In genomic region chr17:78597923-78598545, GRCh38 we compare ENCODE assay signal across 1 cellular context.
TF ChIP-seq lines count a peak whose summit lies in the region.

No MANE protein-coding gene starts in this region.

TF ChIP-seq in K562, 482 proteins besides CTCF, POLR2A, EP300 and RAD21 (continued from another document and continues in another):
- TF ChIP-seq CBX1 (IDR thresholded peaks at IDR 0.05; ENCODE audit: low read depth) (no peak), CEBPG (CRISPR knock-in tag; IDR thresholded peaks at IDR 0.05) (no peak), CEBPG (tag; conservative IDR thresholded peaks at IDR 0.05 in 1 of 2, IDR thresholded peaks at IDR 0.05 in 1 of 2) (no peak), DPF2 (IDR thresholded peaks at IDR 0.05) (no peak), ZNF280B (CRISPR knock-in tag; IDR thresholded peaks at IDR 0.05) (no peak), ZNF280A (IDR thresholded peaks at IDR 0.05; ENCODE audit: low read depth, partially characterized antibody) (no peak), ZNF239 (CRISPR knock-in tag; IDR thresholded peaks at IDR 0.05) (peak; percentile 66), ZNF395 (CRISPR knock-in tag; IDR thresholded peaks at IDR 0.05) (peak; percentile 93), TAF7 (tag; IDR thresholded peaks at IDR 0.05) (0 out of 2 replicates have a peak, but pooled peaks have one; percentile 30), ATF1 (CRISPR knock-in tag; IDR thresholded peaks at IDR 0.05) (no peak), ATF1 (tag; IDR thresholded peaks at IDR 0.05) (peak; percentile 29; the same call in 1 of the 2 replicates), ARID4B (CRISPR knock-in tag; IDR thresholded peaks at IDR 0.05) (no peak), ESRRB (CRISPR knock-in tag; IDR thresholded peaks at IDR 0.05; ENCODE audit: borderline replicate concordance) (no peak), RFX1 (IDR thresholded peaks at IDR 0.05) (no peak), ELF4 (CRISPR knock-in tag; IDR thresholded peaks at IDR 0.05) (no peak), TOE1 (IDR thresholded peaks at IDR 0.05; ENCODE audit: borderline replicate concordance) (peak; percentile 54; the same call in 1 of the 2 replicates), TOE1 (CRISPR knock-in tag; IDR thresholded peaks at IDR 0.05; ENCODE audit: borderline replicate concordance, low read depth) (no peak), ZNF830 (CRISPR knock-in tag; IDR thresholded peaks at IDR 0.05) (no peak), ZKSCAN8 (CRISPR knock-in tag; IDR thresholded peaks at IDR 0.05) (0 out of 2 replicates have a peak, but pooled peaks have one; percentile 49), DMBX1 (CRISPR knock-in tag; IDR thresholded peaks at IDR 0.05; ENCODE audit: borderline replicate concordance) (peak; percentile 90; the same call in 1 of the 2 replicates), NR2C1 (IDR thresholded peaks at IDR 0.05) (no peak), NR2C1 (tag; IDR thresholded peaks at IDR 0.05) (peak; percentile 78), TEAD1 (CRISPR knock-in tag; IDR thresholded peaks at IDR 0.05) (0 out of 4 replicates have a peak, but pooled peaks of 1 of the 2 experiments have one; percentile 51), KHSRP (IDR thresholded peaks at IDR 0.05) (no peak), L3MBTL2 (IDR thresholded peaks at IDR 0.05) (peak; percentile 86), ZNF354B (CRISPR knock-in tag; IDR thresholded peaks at IDR 0.05) (0 out of 2 replicates have a peak, but pooled peaks have one; percentile 52), FOXJ3 (CRISPR knock-in tag; IDR thresholded peaks at IDR 0.05) (no peak), ZNF175 (CRISPR knock-in tag; IDR thresholded peaks at IDR 0.05; ENCODE audit: low read depth) (peak; percentile 92), PBX2 (CRISPR knock-in tag; IDR thresholded peaks at IDR 0.05; ENCODE audit: low read depth) (no peak), PBX2 (tag; conservative IDR thresholded peaks at IDR 0.05; ENCODE audit: low read depth) (peak; percentile 46; the same call in 1 of the 2 replicates), SMAD3 (CRISPR knock-in tag; conservative IDR thresholded peaks at IDR 0.05) (peak; percentile 79; the same call in 1 of the 2 replicates), ZNF589 (CRISPR knock-in tag; IDR thresholded peaks at IDR 0.05; ENCODE audit: low read depth) (peak; percentile 94), PTRF (tag; IDR thresholded peaks at IDR 0.05) (peak; percentile 67), ZNF76 (CRISPR knock-in tag; IDR thresholded peaks at IDR 0.05; ENCODE audit: borderline replicate concordance) (peak; percentile 77; the same call in 1 of the 2 replicates), RCOR1 (IDR thresholded peaks at IDR 0.05; ENCODE audit: borderline replicate concordance in 1 of 2, low read depth in 2 of 2, low read length in 2 of 2) (peak in 1 of 2 experiments; percentile 53; a peak in 1 of 4 replicates), REST (CRISPR knock-in tag; IDR thresholded peaks at IDR 0.05; ENCODE audit: low read depth) (no peak)
